Comparison of ENCODE assay signal across 18 cellular contexts in the genomic region with DNA sequence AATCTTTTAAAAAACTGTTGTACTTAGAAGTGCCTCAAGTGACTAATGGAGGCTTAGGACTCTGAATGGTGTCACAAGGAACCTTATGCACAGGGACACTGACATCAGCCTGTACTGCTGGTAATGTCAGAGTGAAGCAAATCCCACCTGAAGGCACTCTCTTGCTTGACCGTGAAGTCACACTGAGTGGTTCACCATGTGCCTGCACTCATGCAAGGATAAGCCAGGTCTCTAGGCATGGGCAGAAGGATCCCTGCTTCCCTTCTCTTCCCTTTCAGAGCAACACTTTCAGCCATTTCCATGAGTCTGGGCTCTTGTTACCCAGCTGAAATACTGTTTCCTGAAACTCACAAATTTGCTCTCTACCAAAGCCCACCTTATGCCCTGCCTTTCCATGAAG.
DNase-seq lines count a peak whose midpoint lies in the region; ATAC-seq, FAIRE-seq and TF ChIP-seq lines count a peak whose summit lies in the region.
"Had no signal": no experiment of that assay in that cellular context is flagged by ENCODE, and none has a peak within 500 bp of the region (broad histone marks: within the 10 kb centered on the region; RNA-seq: fewer than 3 reads in every experiment).

No MANE protein-coding gene starts in this region.

- H3K27me3 Mint-ChIP-seq in T-helper 17 cell, result peaks cover 35% of the 10 kb centered on the region
- H3K27me3 Mint-ChIP-seq: IgD-negative memory B cell had no signal

- no peak overlapping the region for H3K27ac ChIP-seq in HEK293 (ENCODE audit: extremely low read depth, low read depth, low read length)
- H3K27ac ChIP-seq: BLaER1 had no signal

- H3K4me3 Mint-ChIP-seq in T-helper 17 cell, result no peak overlapping the region
- H3K4me3 Mint-ChIP-seq: CD14-positive monocyte; CD4-positive, alpha-beta memory T cell; GM23338; IgD-negative memory B cell had no signal

- DNase-seq in activated CD8-positive, alpha-beta memory T cell treated with anti-CD3 and anti-CD28 coated beads for 24 hours, result peak; percentile 3
- DNase-seq in activated CD8-positive, alpha-beta memory T cell treated with anti-CD3 and anti-CD28 coated beads, Interleukin-2, amount 50 U/mL, for 4 hours, result no peak
- DNase-seq in kidney glomerular epithelial cell (lab: John Stamatoyannopoulos, UW) (no peak), foreskin melanocyte (no peak), T-helper 17 cell (no peak)
- DNase-seq: 8988T; CD4-positive, alpha-beta memory T cell had no signal

- no peaks in the 10 kb centered on the region for H3K36me3 ChIP-seq in HEK293 (ENCODE audit: control insufficient read depth in 2 of 2, insufficient read depth in 1 of 2, low read length in 2 of 2)

- CTCF ChIA-PET in HEK293 (lab: Yijun Ruan, JAX), result interaction anchor here (0.7 to 1.0 kb wide), 2 partner anchors 14 to 465 kb away, joined by 3 read pairs; no protein-coding TSS in a partner anchor

- H3K4me3 ChIP-seq in HEK293 (ENCODE audit: low read depth, low read length), result no peak overlapping the region
- H3K4me3 ChIP-seq: BLaER1, GM23338 had no signal

- no peak for ATAC-seq in T-helper 17 cell
- ATAC-seq: GM23338, HCT116, HepG2 had no signal

- POLR2A ChIA-PET in HEK293 (lab: Yijun Ruan, JAX), result no interaction called here

- no peaks in the 10 kb centered on the region for H3K36me3 Mint-ChIP-seq in T-helper 17 cell (ENCODE audit: low read depth)
- H3K36me3 Mint-ChIP-seq: CD14-positive monocyte; CD4-positive, alpha-beta memory T cell had no signal

- H3K4me1 ChIP-seq in HEK293 (ENCODE audit: control insufficient read depth, insufficient read depth, low read length), result no peaks in the 10 kb centered on the region
- H3K4me1 ChIP-seq: BLaER1 had no signal

- peak; percentile 17 for FAIRE-seq in islet of Langerhans (lab: Jason Lieb, UNC)
- FAIRE-seq: G401.6, GM18507, H54, HepG2 had no signal

- H3K4me1 Mint-ChIP-seq in T-helper 17 cell, result peaks cover 2% of the 10 kb centered on the region
- H3K4me1 Mint-ChIP-seq: CD14-positive monocyte; CD4-positive, alpha-beta memory T cell had no signal

- no peak overlapping the region for H3K27ac Mint-ChIP-seq in T-helper 17 cell
- H3K27ac Mint-ChIP-seq: CD4-positive, alpha-beta memory T cell; GM23338; IgD-negative memory B cell had no signal

- no peaks in the 10 kb centered on the region for H3K9me3 ChIP-seq in HEK293 (ENCODE audit: control insufficient read depth, insufficient read depth, low read depth, low read length)
- no peaks in the 10 kb centered on the region for H3K9me3 ChIP-seq in T-helper 17 cell (ENCODE audit: control insufficient read depth, low read length, poor library complexity, severe bottlenecking)
- H3K9me3 ChIP-seq: BLaER1 had no signal

- TF ChIP-seq CTCF in HEK293 (tag by site-specific recombination; IDR thresholded peaks at IDR 0.05), result no peak

TF ChIP-seq in HEK293, 187 proteins besides CTCF, POLR2A, EP300 and RAD21:
- TF ChIP-seq SCRT2 (tag by site-specific recombination; IDR thresholded peaks at IDR 0.05) (no peak), ZEB2 (tag by site-specific recombination; IDR thresholded peaks at IDR 0.05) (no peak), ZNF174 (tag by site-specific recombination; IDR thresholded peaks at IDR 0.05) (no peak), ZNF157 (tag by site-specific recombination; IDR thresholded peaks at IDR 0.05) (peak; percentile 98)
